Comparison of ENCODE assay signal across 1 cellular context in genomic region chr2:207625014-207625755, GRCh38.
A peak's percentile ranks its signal among the peaks of the same experiment; 100 is the strongest.
TF ChIP-seq lines count a peak whose summit lies in the region.

Gene METTL21A (minus strand): TSS chr2:207625394. CDS start chr2:207624375, 1,019 bp downstream.

TF ChIP-seq in HepG2, 621 proteins besides CTCF, POLR2A, EP300 and RAD21 (continued from another document and continues in another):
- TF ChIP-seq USF2 (IDR thresholded peaks at IDR 0.05; ENCODE audit: low read depth, low read length) (no peak), USF2 (CRISPR knock-in tag; IDR thresholded peaks at IDR 0.05; ENCODE audit: borderline replicate concordance) (no peak; the same call in 1 of the 2 replicates), KLF12 (CRISPR knock-in tag; IDR thresholded peaks at IDR 0.05; ENCODE audit: borderline replicate concordance) (peak; percentile 70; the same call in 1 of the 2 replicates), NFYB (CRISPR knock-in tag; IDR thresholded peaks at IDR 0.05) (peak; percentile 30), ZNF281 (CRISPR knock-in tag; IDR thresholded peaks at IDR 0.05; ENCODE audit: borderline replicate concordance) (peak; percentile 49; the same call in 1 of the 2 replicates), TRIM24 (CRISPR knock-in tag; IDR thresholded peaks at IDR 0.05) (no peak), TCF7L2 (IDR thresholded peaks at IDR 0.05; ENCODE audit: low read depth, low read length) (no peak), HOXA5 (CRISPR knock-in tag; IDR thresholded peaks at IDR 0.05) (peak; percentile 86), MXD4 (CRISPR knock-in tag; IDR thresholded peaks at IDR 0.05) (peak; percentile 82), LBX2 (CRISPR knock-in tag; IDR thresholded peaks at IDR 0.05; ENCODE audit: borderline replicate concordance) (0 out of 2 replicates have a peak, but pooled peaks have one; percentile 40), TAF1 (CRISPR knock-in tag; IDR thresholded peaks at IDR 0.05) (peak; percentile 76), RORA (CRISPR knock-in tag; IDR thresholded peaks at IDR 0.05) (no peak), DR1 (CRISPR knock-in tag; IDR thresholded peaks at IDR 0.05) (no peak; the same call in 1 of the 2 replicates), ZNF563 (CRISPR knock-in tag; IDR thresholded peaks at IDR 0.05) (peak; percentile 90; the same call in 1 of the 2 replicates), ETV5 (CRISPR knock-in tag; IDR thresholded peaks at IDR 0.05; ENCODE audit: borderline replicate concordance) (peak; percentile 94), GPN1 (CRISPR knock-in tag; IDR thresholded peaks at IDR 0.05; ENCODE audit: borderline replicate concordance) (no peak), PITX1 (CRISPR knock-in tag; IDR thresholded peaks at IDR 0.05) (peak; percentile 98), ZNF33A (CRISPR knock-in tag; IDR thresholded peaks at IDR 0.05; ENCODE audit: borderline replicate concordance) (no peak), SP5 (CRISPR knock-in tag; IDR thresholded peaks at IDR 0.05; ENCODE audit: borderline replicate concordance, low read depth) (peak; percentile 82), ZNF230 (CRISPR knock-in tag; IDR thresholded peaks at IDR 0.05) (no peak; the same call in 1 of the 2 replicates), ATF4 (CRISPR knock-in tag; IDR thresholded peaks at IDR 0.05) (peak in 1 of 2 experiments; percentile 71; a peak in 1 of 4 replicates), DMTF1 (CRISPR knock-in tag; IDR thresholded peaks at IDR 0.05) (peak; percentile 63), ZNF280B (CRISPR knock-in tag; IDR thresholded peaks at IDR 0.05; ENCODE audit: borderline replicate concordance) (no peak), ZNF431 (CRISPR knock-in tag; IDR thresholded peaks at IDR 0.05; ENCODE audit: borderline replicate concordance, low read depth) (peak; percentile 89; the same call in 1 of the 2 replicates), BORCS8-MEF2B (CRISPR knock-in tag; IDR thresholded peaks at IDR 0.05) (peak; percentile 84), ZSCAN12 (CRISPR knock-in tag; IDR thresholded peaks at IDR 0.05) (no peak; the same call in 1 of the 2 replicates), ZNF775 (CRISPR knock-in tag; IDR thresholded peaks at IDR 0.05; ENCODE audit: borderline replicate concordance) (no peak), ZNF121 (CRISPR knock-in tag; IDR thresholded peaks at IDR 0.05) (no peak; the same call in 1 of the 2 replicates), ZNF292 (CRISPR knock-in tag; IDR thresholded peaks at IDR 0.05; ENCODE audit: borderline replicate concordance, low read depth) (no peak), TOPORS (CRISPR knock-in tag; IDR thresholded peaks at IDR 0.05) (peak; percentile 97), POGZ (CRISPR knock-in tag; IDR thresholded peaks at IDR 0.05) (peak; percentile 67; the same call in 1 of the 2 replicates), ZNF33B (CRISPR knock-in tag; IDR thresholded peaks at IDR 0.05) (peak; percentile 61; the same call in 1 of the 2 replicates), ARID3A (IDR thresholded peaks at IDR 0.05; ENCODE audit: low read depth, low read length) (peak; percentile 81; the same call in 1 of the 2 replicates), ARHGAP35 (CRISPR knock-in tag; IDR thresholded peaks at IDR 0.05; ENCODE audit: borderline replicate concordance) (peak; percentile 89), FOXO4 (CRISPR knock-in tag; conservative IDR thresholded peaks at IDR 0.05) (no peak; the same call in 1 of the 2 replicates), CSRNP1 (CRISPR knock-in tag; IDR thresholded peaks at IDR 0.05) (peak; percentile 69), ZNF598 (CRISPR knock-in tag; IDR thresholded peaks at IDR 0.05; ENCODE audit: borderline replicate concordance) (no peak), AHR (CRISPR knock-in tag; IDR thresholded peaks at IDR 0.05) (peak; percentile 36; the same call in 1 of the 2 replicates), ARID5B (CRISPR knock-in tag; IDR thresholded peaks at IDR 0.05) (peak; percentile 76), ZNF780A (CRISPR knock-in tag; IDR thresholded peaks at IDR 0.05) (no peak)
